Comparison of ENCODE assay signal across 1 cellular context in genomic region chr6:28235912-28236452, GRCh38.
TF ChIP-seq lines count a peak whose summit lies in the region.

No MANE protein-coding gene starts in this region.

TF ChIP-seq in WTC11, 78 proteins besides CTCF, POLR2A, EP300 and RAD21 (continued from another document):
- TF ChIP-seq HMGXB4 (CRISPR knock-in tag; IDR thresholded peaks at IDR 0.05): no peak
- no peak for TF ChIP-seq SMAD4 (CRISPR knock-in tag; IDR thresholded peaks at IDR 0.05)
- TF ChIP-seq TEAD4 (CRISPR knock-in tag; IDR thresholded peaks at IDR 0.05): no peak
- no peak for TF ChIP-seq ZSCAN18 (CRISPR knock-in tag; IDR thresholded peaks at IDR 0.05)
- no peak for TF ChIP-seq ELF4 (CRISPR knock-in tag; IDR thresholded peaks at IDR 0.05; ENCODE audit: low read depth)
- TF ChIP-seq E2F1 (CRISPR knock-in tag; IDR thresholded peaks at IDR 0.05): no peak
- no peak for TF ChIP-seq ZNF671 (CRISPR knock-in tag; IDR thresholded peaks at IDR 0.05)
- TF ChIP-seq AFF4 (CRISPR knock-in tag; IDR thresholded peaks at IDR 0.05; ENCODE audit: borderline replicate concordance): no peak
- TF ChIP-seq OVOL2 (CRISPR knock-in tag; IDR thresholded peaks at IDR 0.05; ENCODE audit: borderline replicate concordance): no peak
- no peak for TF ChIP-seq NFE2L1 (CRISPR knock-in tag; IDR thresholded peaks at IDR 0.05)
- TF ChIP-seq ATF2 (CRISPR knock-in tag; IDR thresholded peaks at IDR 0.05; ENCODE audit: borderline replicate concordance, low read depth): no peak
